8 cellular contexts compared by ENCODE assay signal in genomic region chr10:7789390-7789789, GRCh38. TPM values are rescaled to one million over a fixed set of nuclear protein-coding genes. Genes with fewer than 3 reads are reported as not detected.
DNase-seq lines count a peak whose midpoint lies in the region.

No MANE protein-coding gene starts in this region.

- H3K36me3 ChIP-seq in endocrine pancreas (ENCODE audit: control insufficient read depth, insufficient read depth, low read length) (no peaks in the 10 kb centered on the region), neuron (ENCODE audit: insufficient read depth, low read length) (peaks cover 24% of the 10 kb centered on the region)

- H3K27me3 ChIP-seq in endocrine pancreas (ENCODE audit: control insufficient read depth, insufficient read depth, low read length) = no peaks in the 10 kb centered on the region
- no peaks in the 10 kb centered on the region for H3K27me3 ChIP-seq in neuron (ENCODE audit: insufficient read depth, low read length)

- H3K9me3 ChIP-seq in endocrine pancreas (ENCODE audit: control insufficient read depth, low read length) (no peaks in the 10 kb centered on the region), neuron (ENCODE audit: low read length) (no peaks in the 10 kb centered on the region)

- H3K4me1 ChIP-seq in endocrine pancreas (ENCODE audit: control insufficient read depth, insufficient read depth, low read length) = peaks cover 25% of the 10 kb centered on the region
- peaks cover 25% of the 10 kb centered on the region for H3K4me1 ChIP-seq in neuron (ENCODE audit: insufficient read depth, low read length)

- DNase-seq in EH (ENCODE audit: low read depth) (peak; percentile 54), NCI-H226 (peak; percentile 51), H4 (ENCODE audit: low spot score) (no peak), SIG-M5 treated with dmso at 0.1 percent for 504 hours (lab: John Stamatoyannopoulos, UW; ENCODE audit: unreplicated experiment) (no peak)
- DNase-seq in activated effector memory CD4-positive, alpha-beta T cell treated with anti-CD3 and anti-CD28 coated beads, Interleukin-2, amount 50 U/mL, for 16 hours = no peak
- DNase-seq in stimulated activated naive CD4-positive, alpha-beta T cell treated with Interleukin-2 at 50 U/mL for 16 hours (lab: John Stamatoyannopoulos, UW) = no peak

- no peak overlapping the region for H2AFZ ChIP-seq in neuron (ENCODE audit: low read depth, low read length)

- no peak overlapping the region for H3K9ac ChIP-seq in endocrine pancreas (ENCODE audit: control insufficient read depth, insufficient read depth, low read length)

- H3K4me3 ChIP-seq in endocrine pancreas (ENCODE audit: control insufficient read depth, insufficient read depth, low read length) (peak overlapping the region; percentile 58), neuron (ENCODE audit: low read length) (peak overlapping the region; percentile 91)

RNA-seq across cellular contexts. Expression of gene ATP5F1C, which starts 1.4 kb away (rescaled TPM):
- 437 and 468 TPM in 2 replicates for total RNA-seq in H4 (2014; rRNA removed; shearing (Covaris generic))

RNA-seq across cellular contexts. Expression of gene KIN, which starts 1.6 kb away (rescaled TPM):
- total RNA-seq in H4 (2014; rRNA removed; shearing (Covaris generic)) = 5.9 and 6.1 TPM in 2 replicates

RNA-seq across cellular contexts. Expression of gene TAF3, which starts 28.9 kb away (rescaled TPM):
- 0.72 and 2.0 TPM in 2 replicates for total RNA-seq in H4 (2014; rRNA removed; shearing (Covaris generic))

Comparison
In these comparisons a context has a peak if more than half of its experiments do, and no peak if none do; other contexts are left out.
1. DNase-seq: peak in EH (single experiment) and NCI-H226 (single experiment); none in activated effector memory CD4-positive, alpha-beta T cell treated with anti-CD3 and anti-CD28 coated beads, Interleukin-2, amount 50 U/mL, for 16 hours (single experiment), H4 (single experiment), stimulated activated naive CD4-positive, alpha-beta T cell treated with Interleukin-2 at 50 U/mL for 16 hours (single experiment) and SIG-M5 treated with dmso at 0.1 percent for 504 hours (single experiment).